ENCODE assay signal across 33 cellular contexts in genomic region chr1:5273280-5274003, GRCh38.
A peak's percentile ranks its signal among the peaks of the same experiment; 100 is the strongest.
DNase-seq lines count a peak whose midpoint lies in the region; ATAC-seq and TF ChIP-seq lines count a peak whose summit lies in the region.
"Had no signal": no experiment of that assay in that cellular context is flagged by ENCODE, and none has a peak within 500 bp of the region (broad histone marks: within the 10 kb centered on the region; RNA-seq: fewer than 3 reads in every experiment).

No MANE protein-coding gene starts in this region.

- no peaks in the 10 kb centered on the region for H3K4me1 Mint-ChIP-seq in activated CD4-positive, alpha-beta T cell treated with anti-CD3 and anti-CD28 coated beads, Interleukin-2, amount 10 ng/mL, durations not matched to agents 24 days and 14 days
- peaks cover 30 to 31% of the 10 kb centered on the region in 2 experiments for H3K4me1 Mint-ChIP-seq in H9
- H3K4me1 Mint-ChIP-seq: activated CD4-positive, alpha-beta T cell treated with anti-CD3 and anti-CD28 coated beads, Interleukin-2, amount 10 ng/mL, durations not matched to agents 7 days and 5 days; immature natural killer cell had no signal

- no peak overlapping the region for H3K56ac ChIP-seq in H9 (ENCODE audit: insufficient read length, low read depth, low read length)

- H3K36me3 ChIP-seq in esophagus squamous epithelium: no peaks in the 10 kb centered on the region
- H3K36me3 ChIP-seq: gastrocnemius medialis, HAP-1, left ventricle myocardium inferior, MG63, suprapubic skin had no signal

- H3K4me3 Mint-ChIP-seq in activated CD4-positive, alpha-beta T cell treated with anti-CD3 and anti-CD28 coated beads, Interleukin-2, amount 10 ng/mL, durations not matched to agents 24 days and 14 days: no peak overlapping the region
- H3K4me3 Mint-ChIP-seq in H9: no peak overlapping the region
- H3K4me3 Mint-ChIP-seq: activated CD4-positive, alpha-beta T cell treated with anti-CD3 and anti-CD28 coated beads, Interleukin-2, amount 10 ng/mL, durations not matched to agents 7 days and 5 days; brain; immature natural killer cell had no signal

- no CpG with 5 or more reads among the region's 3 CpGs for WGBS in H9 (ENCODE audit: extremely low coverage, insufficient read length, low lambda C conversion rate)
- WGBS in esophagus squamous epithelium, 2 donors: 10 to 40% methylated on average over 2 to 3 of the region's 3 CpGs

- H2AK5ac ChIP-seq in H9 (ENCODE audit: insufficient read length, low read length): no peak overlapping the region

- H3K9me3 ChIP-seq in H9 (ENCODE audit: control insufficient read depth, low read depth, low read length): no peaks in the 10 kb centered on the region
- H3K9me3 ChIP-seq in esophagus squamous epithelium: peaks cover 0 to 6% (median 0%) of the 10 kb centered on the region in 3 donors
- H3K9me3 ChIP-seq: Caco-2, gastrocnemius medialis, HAP-1, MG63, suprapubic skin had no signal

- no peak overlapping the region for H2BK12ac ChIP-seq in H9 (ENCODE audit: insufficient read length, low read depth, low read length)

- H3K27ac ChIP-seq in H9 (ENCODE audit: insufficient read length, low read depth, low read length) (no peak overlapping the region), esophagus squamous epithelium (no peak overlapping the region)
- H3K27ac ChIP-seq: gastrocnemius medialis, hepatocyte, left ventricle myocardium inferior, PC-9, skin epidermis, suprapubic skin, VCaP had no signal

- H2BK15ac ChIP-seq in H9 (ENCODE audit: low read depth, low read length): no peak overlapping the region

- no peak overlapping the region for H3K18ac ChIP-seq in H9 (ENCODE audit: insufficient read length, low read depth, low read length)

- no peaks in the 10 kb centered on the region for H3K23me2 ChIP-seq in H9 (ENCODE audit: insufficient read length, low read depth, low read length, poor library complexity, severe bottlenecking)

- no peak overlapping the region for H4K91ac ChIP-seq in H9 (ENCODE audit: insufficient read length, low read depth, low read length)

- peak; percentile 20 for DNase-seq in activated CD4-positive, alpha-beta T cell treated with anti-CD3 and anti-CD28 coated beads for 48 hours
- DNase-seq in activated CD4-positive, alpha-beta T cell treated with anti-CD3 and anti-CD28 coated beads, Interleukin-2, amount 10 ng/mL, durations not matched to agents 24 days and 14 days: no peak
- DNase-seq in Ammon's horn (ENCODE audit: low spot score) (peak; percentile 35), H9 (no peak), medulla oblongata (ENCODE audit: extremely low spot score) (peak; percentile 25), esophagus squamous epithelium (lab: John Stamatoyannopoulos, UW) (no peak)
- DNase-seq: ACHN; activated CD4-positive, alpha-beta T cell treated with anti-CD3 and anti-CD28 coated beads, Interleukin-2, amount 10 ng/mL, durations not matched to agents 7 days and 5 days; activated CD8-positive, alpha-beta memory T cell treated with anti-CD3 and anti-CD28 coated beads, Interleukin-2, amount 50 U/mL, for 4 hours; activated gamma-delta T cell; Caco-2; cerebellar nuclear complex; DMS79 treated with DMSO at 0.1 percent for 48 hours; gastrocnemius medialis; immature natural killer cell; left ventricle myocardium inferior; MG63; NCI-H2029 treated with DMSO at 0.1 percent for 48 hours; NCI-H226; NK-92 treated with Interleukin-12 subunit alpha and Interleukin-12 subunit beta, amount 100 ng/mL, for 24 hours; occipital lobe; PC-9; SHP77; stimulated activated CD4-positive, alpha-beta T cell treated with anti-CD3 and anti-CD28 coated beads, Interleukin-2, amount 100 ng/mL, for 24 hours had no signal

- H3K23ac ChIP-seq in H9 (ENCODE audit: insufficient read length, low read depth, low read length): no peak overlapping the region

- no peak overlapping the region for H2BK5ac ChIP-seq in H9 (ENCODE audit: insufficient read length, low read length)

- no peak overlapping the region for H4K8ac ChIP-seq in H9 (replicated peaks; ENCODE audit: insufficient read length, low read depth, low read length)

- H3K27me3 Mint-ChIP-seq in activated CD4-positive, alpha-beta T cell treated with anti-CD3 and anti-CD28 coated beads, Interleukin-2, amount 10 ng/mL, durations not matched to agents 24 days and 14 days: no peaks in the 10 kb centered on the region
- peaks cover 67% of the 10 kb centered on the region for H3K27me3 Mint-ChIP-seq in H9 (ENCODE audit: low read depth)
- H3K27me3 Mint-ChIP-seq: activated CD4-positive, alpha-beta T cell treated with anti-CD3 and anti-CD28 coated beads, Interleukin-2, amount 10 ng/mL, durations not matched to agents 7 days and 5 days had no signal

- TF ChIP-seq POLR2A in esophagus squamous epithelium (IDR thresholded peaks at IDR 0.05): no peak

- ATAC-seq in GM19328 (IDR thresholded peaks at IDR 0.05; ENCODE audit: unreplicated experiment): no peak
- no peak for ATAC-seq in HG03196 (IDR thresholded peaks at IDR 0.05; ENCODE audit: unreplicated experiment)
- ATAC-seq: gastrocnemius medialis, K562 had no signal

- H3K9ac ChIP-seq in H9 (ENCODE audit: extremely low read depth, insufficient read length, low read length): no peak overlapping the region

- intact Hi-C loops in activated CD4-positive, alpha-beta T cell treated with anti-CD3 and anti-CD28 coated beads, Interleukin-2, amount 10 ng/mL, durations not matched to agents 24 days and 14 days (cut with micrococcal nuclease): no loop called here
- intact Hi-C loops in esophagus squamous epithelium (cut with DNase I): no loop called here

- no peak overlapping the region for H2BK120ac ChIP-seq in H9 (ENCODE audit: low read depth, low read length, poor library complexity, severe bottlenecking)

- H3K79me1 ChIP-seq in H9 (ENCODE audit: insufficient read depth, low read depth, low read length, poor library complexity, severe bottlenecking): no peaks in the 10 kb centered on the region

- no peak overlapping the region for H3T11ph ChIP-seq in H9 (ENCODE audit: low read length)

- H3K4me1 ChIP-seq in H9 (ENCODE audit: insufficient read depth, low read length): no peaks in the 10 kb centered on the region
- no peaks in the 10 kb centered on the region for H3K4me1 ChIP-seq in esophagus squamous epithelium
- H3K4me1 ChIP-seq: Caco-2, gastrocnemius medialis, HAP-1, left ventricle myocardium inferior, suprapubic skin had no signal

- H3K14ac ChIP-seq in H9 (ENCODE audit: insufficient read depth, low read length): no peak overlapping the region

- H3K79me2 ChIP-seq in H9 (ENCODE audit: insufficient read depth, low read length): no peaks in the 10 kb centered on the region
- H3K79me2 ChIP-seq: hepatocyte had no signal

- H3K9me3 Mint-ChIP-seq in activated CD4-positive, alpha-beta T cell treated with anti-CD3 and anti-CD28 coated beads, Interleukin-2, amount 10 ng/mL, durations not matched to agents 24 days and 14 days: no peaks in the 10 kb centered on the region
- H3K9me3 Mint-ChIP-seq in H9: peaks cover 8 to 11% of the 10 kb centered on the region in 2 experiments; a peak in 2 of 5 replicates
- H3K9me3 Mint-ChIP-seq: activated CD4-positive, alpha-beta T cell treated with anti-CD3 and anti-CD28 coated beads, Interleukin-2, amount 10 ng/mL, durations not matched to agents 7 days and 5 days; immature natural killer cell had no signal

- no peak overlapping the region for H4K5ac ChIP-seq in H9 (ENCODE audit: insufficient read length, low read depth, low read length)

- H4K20me1 ChIP-seq in H9 (ENCODE audit: control insufficient read depth, insufficient read depth, insufficient read length): no peaks in the 10 kb centered on the region

- H3K4ac ChIP-seq in H9 (ENCODE audit: low read depth, low read length): no peak overlapping the region

- H3K36me3 Mint-ChIP-seq in activated CD4-positive, alpha-beta T cell treated with anti-CD3 and anti-CD28 coated beads, Interleukin-2, amount 10 ng/mL, durations not matched to agents 24 days and 14 days (ENCODE audit: low read depth): no peaks in the 10 kb centered on the region
- H3K36me3 Mint-ChIP-seq in H9 (ENCODE audit: insufficient read depth in 1 of 3, low read depth in 3 of 3): peaks cover 0 to 9% (median 0%) of the 10 kb centered on the region in 3 experiments; a peak in 3 of 7 replicates
- H3K36me3 Mint-ChIP-seq: brain, immature natural killer cell had no signal

- no peak overlapping the region for H3K4me3 ChIP-seq in esophagus squamous epithelium
- H3K4me3 ChIP-seq: gastrocnemius medialis, HAP-1, hepatocyte, K562, left ventricle myocardium inferior, MG63, PC-9, skin epidermis, suprapubic skin had no signal

- no peak overlapping the region for H3K4me2 ChIP-seq in H9 (ENCODE audit: insufficient read depth, insufficient read length, low read length)
- H3K4me2 ChIP-seq: hepatocyte, PC-9 had no signal

- H2AFZ ChIP-seq in H9 (ENCODE audit: low read length): no peak overlapping the region
- H2AFZ ChIP-seq: hepatocyte, PC-9 had no signal

- H3K27me3 ChIP-seq in H9 (ENCODE audit: insufficient read depth, low read length) (no peaks in the 10 kb centered on the region), esophagus squamous epithelium (peaks cover 0 to 95% (median 0%) of the 10 kb centered on the region in 4 donors)
- H3K27me3 ChIP-seq: gastrocnemius medialis, hepatocyte, MG63 had no signal

- peak; percentile 50; the same call in 2 of the 3 replicates for TF ChIP-seq CTCF in H9 (conservative IDR thresholded peaks at IDR 0.05)
- TF ChIP-seq CTCF in esophagus squamous epithelium (IDR thresholded peaks at IDR 0.05): no peak

- no peak overlapping the region for H2BK20ac ChIP-seq in H9 (ENCODE audit: low read depth, low read length, poor library complexity, severe bottlenecking)

- no peak overlapping the region for H3K27ac Mint-ChIP-seq in activated CD4-positive, alpha-beta T cell treated with anti-CD3 and anti-CD28 coated beads, Interleukin-2, amount 10 ng/mL, durations not matched to agents 24 days and 14 days
- H3K27ac Mint-ChIP-seq in H9: no peak overlapping the region
- H3K27ac Mint-ChIP-seq: activated CD4-positive, alpha-beta T cell treated with anti-CD3 and anti-CD28 coated beads, Interleukin-2, amount 10 ng/mL, durations not matched to agents 7 days and 5 days; immature natural killer cell had no signal

Comparison
In these comparisons a context has a peak if more than half of its experiments do, and no peak if none do; other contexts are left out.
1. DNase-seq: peak in activated CD4-positive, alpha-beta T cell treated with anti-CD3 and anti-CD28 coated beads for 48 hours (single experiment), Ammon's horn (single experiment) and medulla oblongata (single experiment); none in activated CD4-positive, alpha-beta T cell treated with anti-CD3 and anti-CD28 coated beads, Interleukin-2, amount 10 ng/mL, durations not matched to agents 24 days and 14 days (single experiment), H9 (single experiment) and esophagus squamous epithelium (single experiment).